In genomic region chr5:71679714-71680113, GRCh38 we compare ENCODE assay signal across 36 cellular contexts. TPM values are rescaled to one million over a fixed set of nuclear protein-coding genes. Genes with fewer than 3 reads are reported as not detected.
"Had no signal": no experiment of that assay in that cellular context is flagged by ENCODE, and none has a peak within 500 bp of the region (broad histone marks: within the 10 kb centered on the region; RNA-seq: fewer than 3 reads in every experiment).

No MANE protein-coding gene starts in this region.

- H3K9me3 ChIP-seq: adrenal gland, body of pancreas, breast epithelium had no signal

- H3K4me3 ChIP-seq: adrenal gland, body of pancreas, breast epithelium had no signal

- H3K4me1 ChIP-seq: adrenal gland, body of pancreas, breast epithelium had no signal

- ATAC-seq: activated CD8-positive, alpha-beta T cell treated with anti-CD3 and anti-CD28 coated beads for 36 hours; activated naive CD4-positive, alpha-beta T cell treated with anti-CD3 and anti-CD28 coated beads, Interleukin-2, amount 50 U/mL, for 72 hours; activated T-cell treated with anti-CD3 and anti-CD28 coated beads, Interleukin-2, amount 50 U/mL, for 4 hours; activated T-cell treated with anti-CD3 and anti-CD28 coated beads, Interleukin-2, amount 50 U/mL, for 72 hours; activated T-helper 17 cell treated with anti-CD3 and anti-CD28 coated beads, Interleukin-2, amount 50 U/mL, for 72 hours; body of pancreas had no signal

- H3K36me3 ChIP-seq: adrenal gland, brain microvascular endothelial cell, breast epithelium had no signal

- DNase-seq: activated B cell treated with CpG ODN at 0.5 μM for 24 hours; activated CD4-positive, alpha-beta memory T cell treated with anti-CD3 and anti-CD28 coated beads for 36 hours; activated CD4-positive, alpha-beta T cell treated with anti-CD3 and anti-CD28 coated beads for 4 hours; activated CD4-positive, alpha-beta T cell treated with anti-CD3 and anti-CD28 coated beads, Interleukin-2, amount 10 ng/mL, durations not matched to agents 24 days and 14 days; activated CD4-positive, alpha-beta T cell treated with anti-CD3 and anti-CD28 coated beads, Interleukin-2, amount 50 U/mL, for 1 hour; activated CD4-positive, alpha-beta T cell treated with anti-CD3 and anti-CD28 coated beads, Interleukin-2, amount 50 U/mL, for 4 hours; activated CD4-positive, CD25-positive, alpha-beta regulatory T cell treated with anti-CD3 and anti-CD28 coated beads, Interleukin-2, amount 50 U/mL, for 72 hours; activated CD8-positive, alpha-beta memory T cell treated with anti-CD3 and anti-CD28 coated beads, Interleukin-2, amount 50 U/mL, for 4 hours; activated CD8-positive, alpha-beta T cell treated with anti-CD3 and anti-CD28 coated beads for 36 hours; activated effector memory CD4-positive, alpha-beta T cell treated with anti-CD3 and anti-CD28 coated beads, Interleukin-2, amount 50 U/mL, for 16 hours; activated gamma-delta T cell treated with Interleukin-2 at 50 U/mL for 16 hours; activated naive CD4-positive, alpha-beta T cell; activated naive CD4-positive, alpha-beta T cell treated with anti-CD3 and anti-CD28 coated beads for 36 hours; activated naive CD4-positive, alpha-beta T cell treated with anti-CD3 and anti-CD28 coated beads, Interleukin-2, amount 50 U/mL, for 16 hours; activated naive CD8-positive, alpha-beta T cell treated with anti-CD3 and anti-CD28 coated beads for 36 hours; activated T-cell treated with anti-CD3 and anti-CD28 coated beads for 4 hours; activated T-cell treated with anti-CD3 and anti-CD28 coated beads, Interleukin-2, amount 50 U/mL, for 1 hour; activated T-cell treated with anti-CD3 and anti-CD28 coated beads, Interleukin-2, amount 50 U/mL, for 4 hours; activated T-cell treated with anti-CD3 and anti-CD28 coated beads, Interleukin-2, amount 50 U/mL, for 72 hours; adrenal gland; amniotic stem cell; aorta; brain microvascular endothelial cell; central memory CD4-positive, alpha-beta T cell; T-helper 1 cell; T-helper 2 cell; T-helper 9 cell had no signal

- H3K27ac ChIP-seq: adrenal gland, body of pancreas, brain microvascular endothelial cell had no signal

RNA-seq across cellular contexts. Expression of gene CARTPT, which starts 39.4 kb away (rescaled TPM):
- total RNA-seq: activated B cell treated with CpG ODN at 0.5 μM for 24 hours; activated CD4-positive, alpha-beta memory T cell treated with anti-CD3 and anti-CD28 coated beads for 36 hours; activated CD4-positive, alpha-beta T cell treated with anti-CD3 and anti-CD28 coated beads, Interleukin-2, amount 10 ng/mL, durations not matched to agents 24 days and 14 days; activated CD8-positive, alpha-beta memory T cell treated with anti-CD3 and anti-CD28 coated beads for 36 hours; activated CD8-positive, alpha-beta T cell treated with anti-CD3 and anti-CD28 coated beads for 36 hours; activated naive CD4-positive, alpha-beta T cell treated with anti-CD3 and anti-CD28 coated beads for 36 hours; activated naive CD4-positive, alpha-beta T cell treated with anti-CD3 and anti-CD28 coated beads, Interleukin-2, amount 50 U/mL, for 72 hours; activated naive CD8-positive, alpha-beta T cell treated with anti-CD3 and anti-CD28 coated beads for 36 hours; activated T-cell treated with anti-CD3 and anti-CD28 coated beads, Interleukin-2, amount 50 U/mL, for 4 hours; activated T-cell treated with anti-CD3 and anti-CD28 coated beads, Interleukin-2, amount 50 U/mL, for 72 hours; activated T-helper 1 cell treated with anti-CD3 and anti-CD28 coated beads, Interleukin-12 subunit alpha, Interleukin-12 subunit beta, Interleukin-2, Interleukin-4 antibody, amounts not matched to agents 30 ng/mL and 10 ng/mL and 1 ng/mL, durations not matched to agents 14 hours and 24 hours and 36 hours; activated T-helper 17 cell treated with anti-CD3 and anti-CD28 coated beads, Interleukin-2, amount 50 U/mL, for 72 hours; aorta; astrocyte; body of pancreas; breast epithelium; cardiac septum; cerebellum had no signal
